Comparison of ENCODE assay signal across 1 cellular context in the genomic region with DNA sequence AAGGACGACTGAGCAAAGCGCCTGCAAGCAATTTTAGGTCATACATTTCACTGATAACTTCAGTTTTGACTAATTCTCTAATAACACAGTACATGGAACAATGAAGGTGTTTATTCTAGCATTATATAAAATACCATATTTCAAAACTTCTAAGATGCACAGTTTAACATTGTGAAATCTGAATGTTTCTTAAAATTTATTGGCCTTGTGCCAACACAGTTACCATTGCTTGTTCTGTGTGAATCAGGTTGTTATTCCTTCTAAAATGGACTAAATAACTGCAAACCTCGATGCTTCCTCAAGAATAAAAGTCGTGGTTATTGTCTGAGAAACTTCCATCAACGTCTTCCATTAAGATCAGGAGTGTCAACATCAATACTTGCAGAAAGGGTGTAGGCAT.
TF ChIP-seq lines count a peak whose summit lies in the region.

No MANE protein-coding gene starts in this region.

TF ChIP-seq in HepG2, 621 proteins besides CTCF, POLR2A, EP300 and RAD21:
- TF ChIP-seq NAIF1 (CRISPR knock-in tag; IDR thresholded peaks at IDR 0.05; ENCODE audit: borderline replicate concordance) (no peak), LCORL (IDR thresholded peaks at IDR 0.05) (peak; percentile 59; the same call in 1 of the 2 replicates), LCORL (CRISPR knock-in tag; IDR thresholded peaks at IDR 0.05) (no peak)
